15 cellular contexts compared by ENCODE assay signal in genomic region chr7:89621925-89622641, GRCh38.
"Had no signal": no experiment of that assay in that cellular context is flagged by ENCODE, and none has a peak within 500 bp of the region (broad histone marks: within the 10 kb centered on the region; RNA-seq: fewer than 3 reads in every experiment).

No MANE protein-coding gene starts in this region.

- H3K4me1 ChIP-seq: esophagus muscularis mucosa, suprapubic skin, transverse colon had no signal

- H3K4me3 Mint-ChIP-seq: activated T-cell treated with anti-CD3 and anti-CD28 coated beads, Interleukin-2, amount 50 U/mL, for 4 hours; neural crest cell; T-helper 17 cell had no signal

- H3K27ac Mint-ChIP-seq: immature natural killer cell, progenitor cell of endocrine pancreas, T-helper 17 cell had no signal

- DNase-seq: activated CD8-positive, alpha-beta memory T cell treated with anti-CD3 and anti-CD28 coated beads, Interleukin-2, amount 50 U/mL, for 4 hours; activated naive CD4-positive, alpha-beta T cell treated with anti-CD3 and anti-CD28 coated beads, Interleukin-2, amount 50 U/mL, for 16 hours; activated T-cell treated with anti-CD3 and anti-CD28 coated beads, Interleukin-2, amount 50 U/mL, for 4 hours; effector memory CD4-positive, alpha-beta T cell; kidney glomerular epithelial cell; left ventricle myocardium inferior; stimulated activated naive CD4-positive, alpha-beta T cell treated with Interleukin-2 at 50 U/mL for 16 hours; T-helper 17 cell; transverse colon had no signal

- H3K36me3 ChIP-seq: esophagus muscularis mucosa, left ventricle myocardium inferior, suprapubic skin, transverse colon had no signal

- H3K4me1 Mint-ChIP-seq: neural crest cell, T-helper 17 cell had no signal

- FAIRE-seq: endothelial cell of umbilical vein had no signal

- H3K27me3 Mint-ChIP-seq: T-helper 17 cell had no signal

- H3K27me3 ChIP-seq: esophagus muscularis mucosa, suprapubic skin, transverse colon had no signal

- H3K9me3 ChIP-seq: esophagus muscularis mucosa, left ventricle myocardium inferior, suprapubic skin, transverse colon had no signal

- H3K27ac ChIP-seq: esophagus muscularis mucosa, left ventricle myocardium inferior, suprapubic skin, transverse colon had no signal

- H3K4me3 ChIP-seq: esophagus muscularis mucosa, left ventricle myocardium inferior, suprapubic skin, transverse colon had no signal
